ENCODE assay signal across 17 cellular contexts in the genomic region with DNA sequence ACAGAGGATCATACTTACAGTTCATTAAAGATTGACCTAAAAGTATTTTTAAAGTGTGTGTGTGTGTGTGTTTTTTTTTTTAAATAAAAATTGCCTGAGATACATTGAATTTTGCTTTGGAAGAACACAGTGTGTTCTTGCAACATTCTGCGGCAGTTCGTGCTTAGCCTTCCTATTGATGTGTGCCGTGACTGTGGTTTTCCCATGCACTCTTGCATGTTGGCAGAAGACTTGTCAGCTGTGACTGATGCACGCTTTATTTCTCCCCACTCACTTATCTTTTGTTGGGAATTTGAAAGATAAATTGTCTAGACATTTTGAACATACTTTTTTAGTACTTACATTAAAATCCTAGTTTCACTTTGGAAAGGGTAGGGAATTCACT.
DNase-seq lines count a peak whose midpoint lies in the region; ATAC-seq and TF ChIP-seq lines count a peak whose summit lies in the region.
"Had no signal": no experiment of that assay in that cellular context is flagged by ENCODE, and none has a peak within 500 bp of the region (broad histone marks: within the 10 kb centered on the region; RNA-seq: fewer than 3 reads in every experiment).

No MANE protein-coding gene starts in this region.

- peak in 3 of 4 donors; percentile 56 to 62 (median 61) for ATAC-seq in heart left ventricle
- ATAC-seq in thoracic aorta (ENCODE audit: insufficient number of reproducible peaks, low FRiP score, low read depth): no peak
- ATAC-seq: activated T-cell treated with anti-CD3 and anti-CD28 coated beads, Interleukin-2, amount 50 U/mL, for 4 hours had no signal

- H3K36me3 Mint-ChIP-seq in immature natural killer cell: peaks cover 0 to 5% (median 5%) of the 10 kb centered on the region in 3 donors
- peaks cover 14% of the 10 kb centered on the region for H3K36me3 Mint-ChIP-seq in activated T-helper 1 cell treated with anti-CD3 and anti-CD28 coated beads, Interleukin-12 subunit alpha, Interleukin-12 subunit beta, Interleukin-2, Interleukin-4 antibody, amounts not matched to agents 30 ng/mL and 10 ng/mL and 1 ng/mL, durations not matched to agents 14 hours and 24 hours and 36 hours (ENCODE audit: low read depth)

- intact Hi-C loops in heart left ventricle (cut with DNase I) (no loop called here), cardiac septum (cut with DNase I) (no loop called here)
- intact Hi-C loops in activated T-helper 1 cell treated with anti-CD3 and anti-CD28 coated beads, Interleukin-12 subunit alpha, Interleukin-12 subunit beta, Interleukin-2, Interleukin-4 antibody, amounts not matched to agents 30 ng/mL and 10 ng/mL and 1 ng/mL, durations not matched to agents 14 hours and 24 hours and 36 hours (cut with micrococcal nuclease): no loop called here

- TF ChIP-seq CTCF in heart left ventricle (IDR thresholded peaks at IDR 0.05): no peak
- TF ChIP-seq CTCF in thoracic aorta (IDR thresholded peaks at IDR 0.05): no peak

- H3K27me3 ChIP-seq in heart left ventricle (no peaks in the 10 kb centered on the region), thoracic aorta (replicated peaks; ENCODE audit: insufficient read depth) (no peaks in the 10 kb centered on the region)
- H3K27me3 ChIP-seq: sigmoid colon, upper lobe of left lung had no signal

- peak overlapping the region in 3 of 5 donors; percentile 6 to 38 (median 33) for H3K4me3 Mint-ChIP-seq in immature natural killer cell
- H3K4me3 Mint-ChIP-seq in activated T-helper 1 cell treated with anti-CD3 and anti-CD28 coated beads, Interleukin-12 subunit alpha, Interleukin-12 subunit beta, Interleukin-2, Interleukin-4 antibody, amounts not matched to agents 30 ng/mL and 10 ng/mL and 1 ng/mL, durations not matched to agents 14 hours and 24 hours and 36 hours: no peak overlapping the region
- H3K4me3 Mint-ChIP-seq: activated T-cell treated with anti-CD3 and anti-CD28 coated beads, Interleukin-2, amount 50 U/mL, for 4 hours; central memory CD8-positive, alpha-beta T cell had no signal

- H3K27ac ChIP-seq in heart left ventricle: peak overlapping the region in 1 of 12 donors; percentile 51
- no peak overlapping the region for H3K27ac ChIP-seq in thoracic aorta
- H3K27ac ChIP-seq: sigmoid colon, upper lobe of left lung had no signal

- no peaks in the 10 kb centered on the region for H3K9me3 Mint-ChIP-seq in immature natural killer cell
- H3K9me3 Mint-ChIP-seq in activated T-helper 1 cell treated with anti-CD3 and anti-CD28 coated beads, Interleukin-12 subunit alpha, Interleukin-12 subunit beta, Interleukin-2, Interleukin-4 antibody, amounts not matched to agents 30 ng/mL and 10 ng/mL and 1 ng/mL, durations not matched to agents 14 hours and 24 hours and 36 hours: no peaks in the 10 kb centered on the region
- H3K9me3 Mint-ChIP-seq: activated T-cell treated with anti-CD3 and anti-CD28 coated beads, Interleukin-2, amount 50 U/mL, for 4 hours; central memory CD8-positive, alpha-beta T cell had no signal

- H3K4me3 ChIP-seq in heart left ventricle: no peak overlapping the region
- peak overlapping the region; percentile 1 for H3K4me3 ChIP-seq in thoracic aorta
- H3K4me3 ChIP-seq: sigmoid colon, upper lobe of left lung had no signal

- no peaks in the 10 kb centered on the region for H3K27me3 Mint-ChIP-seq in immature natural killer cell (ENCODE audit: low read depth in 3 of 3)
- no peaks in the 10 kb centered on the region for H3K27me3 Mint-ChIP-seq in activated T-helper 1 cell treated with anti-CD3 and anti-CD28 coated beads, Interleukin-12 subunit alpha, Interleukin-12 subunit beta, Interleukin-2, Interleukin-4 antibody, amounts not matched to agents 30 ng/mL and 10 ng/mL and 1 ng/mL, durations not matched to agents 14 hours and 24 hours and 36 hours (ENCODE audit: insufficient read depth)
- H3K27me3 Mint-ChIP-seq: central memory CD8-positive, alpha-beta T cell had no signal

- TF ChIP-seq POLR2A in heart left ventricle (IDR thresholded peaks at IDR 0.05): no peak

- H3K4me1 ChIP-seq in heart left ventricle (peaks cover 0 to 25% (median 7%) of the 10 kb centered on the region in 12 donors), thoracic aorta (ENCODE audit: control insufficient read depth in 1 of 2, low read depth in 2 of 2) (peaks cover 12 to 39% of the 10 kb centered on the region in 2 donors)
- H3K4me1 ChIP-seq: sigmoid colon had no signal

- H3K9me3 ChIP-seq in heart left ventricle (no peaks in the 10 kb centered on the region), thoracic aorta (no peaks in the 10 kb centered on the region)
- H3K9me3 ChIP-seq: sigmoid colon, upper lobe of left lung had no signal

- H3K27ac Mint-ChIP-seq in immature natural killer cell: peak overlapping the region in 5 of 6 donors; percentile 47 to 70 (median 64)
- no peak overlapping the region for H3K27ac Mint-ChIP-seq in activated T-helper 1 cell treated with anti-CD3 and anti-CD28 coated beads, Interleukin-12 subunit alpha, Interleukin-12 subunit beta, Interleukin-2, Interleukin-4 antibody, amounts not matched to agents 30 ng/mL and 10 ng/mL and 1 ng/mL, durations not matched to agents 14 hours and 24 hours and 36 hours

- WGBS in heart left ventricle, 4 donors: 61 to 75% (median 68%) methylated on average over 4 of the region's 4 CpGs

- H3K4me1 Mint-ChIP-seq in immature natural killer cell: peaks cover 22 to 38% of the 10 kb centered on the region in 2 donors
- peaks cover 21% of the 10 kb centered on the region for H3K4me1 Mint-ChIP-seq in activated T-helper 1 cell treated with anti-CD3 and anti-CD28 coated beads, Interleukin-12 subunit alpha, Interleukin-12 subunit beta, Interleukin-2, Interleukin-4 antibody, amounts not matched to agents 30 ng/mL and 10 ng/mL and 1 ng/mL, durations not matched to agents 14 hours and 24 hours and 36 hours (ENCODE audit: low read depth)

- DNase-seq in heart left ventricle (no peak), cardiac septum (ENCODE audit: low spot score) (no peak), amniotic epithelial cell (ENCODE audit: low read depth) (peak; percentile 96), immature natural killer cell (no peak), thoracic aorta (ENCODE audit: low spot score) (no peak), Kasumi-1 (lab: John Stamatoyannopoulos, UW) (no peak), ecto neural progenitor cell (ENCODE audit: low spot score) (no peak)
- DNase-seq in activated T-helper 1 cell treated with anti-CD3 and anti-CD28 coated beads, Interleukin-12 subunit alpha, Interleukin-12 subunit beta, Interleukin-2, Interleukin-4 antibody, amounts not matched to agents 30 ng/mL and 10 ng/mL and 1 ng/mL, durations not matched to agents 14 hours and 24 hours and 36 hours (ENCODE audit: low spot score): no peak
- DNase-seq: activated T-cell treated with anti-CD3 and anti-CD28 coated beads, Interleukin-2, amount 50 U/mL, for 4 hours; COR-L47; EL; islet precursor cell; MM.1S; NCI-H69; sigmoid colon; upper lobe of left lung had no signal

- H3K36me3 ChIP-seq in heart left ventricle (peaks cover 0 to 58% (median 27%) of the 10 kb centered on the region in 9 donors), thoracic aorta (peaks cover 5% of the 10 kb centered on the region)
